21 cellular contexts compared by ENCODE assay signal in genomic region chr5:64312496-64312895, GRCh38.
DNase-seq lines count a peak whose midpoint lies in the region; ATAC-seq, FAIRE-seq and TF ChIP-seq lines count a peak whose summit lies in the region.
"Had no signal": no experiment of that assay in that cellular context is flagged by ENCODE, and none has a peak within 500 bp of the region (broad histone marks: within the 10 kb centered on the region; RNA-seq: fewer than 3 reads in every experiment).

No MANE protein-coding gene starts in this region.

- H3K4me3 Mint-ChIP-seq in nephron progenitor cell, result no peak overlapping the region
- H3K4me3 Mint-ChIP-seq: B cell; CD4-positive, CD25-positive, alpha-beta regulatory T cell; CD8-positive, alpha-beta T cell had no signal

- TF ChIP-seq POLR2A in vagina (IDR thresholded peaks at IDR 0.05), result no peak

- no peaks in the 10 kb centered on the region for H3K9me3 Mint-ChIP-seq in nephron progenitor cell
- H3K9me3 Mint-ChIP-seq: CD8-positive, alpha-beta T cell had no signal

- no peaks in the 10 kb centered on the region for H3K36me3 Mint-ChIP-seq in nephron progenitor cell (ENCODE audit: low read depth)
- H3K36me3 Mint-ChIP-seq: CD4-positive, CD25-positive, alpha-beta regulatory T cell; CD8-positive, alpha-beta T cell had no signal

- H3K36me3 ChIP-seq in vagina, result no peaks in the 10 kb centered on the region
- H3K36me3 ChIP-seq: BLaER1 had no signal

- no peaks in the 10 kb centered on the region for H3K4me1 ChIP-seq in vagina
- H3K4me1 ChIP-seq: BLaER1, Caco-2 had no signal

- peak overlapping the region; percentile 51 for H3K27ac Mint-ChIP-seq in nephron progenitor cell
- H3K27ac Mint-ChIP-seq: B cell; CD4-positive, CD25-positive, alpha-beta regulatory T cell; CD8-positive, alpha-beta T cell had no signal

- H3K27me3 ChIP-seq in vagina, result no peaks in the 10 kb centered on the region
- H3K27me3 ChIP-seq: BLaER1 had no signal

- FAIRE-seq in frontal cortex (lab: Jason Lieb, UNC), result no peak
- FAIRE-seq: G401.6, GM19239, H1 had no signal

- no peaks in the 10 kb centered on the region for H3K9me3 ChIP-seq in vagina
- H3K9me3 ChIP-seq: BLaER1, Caco-2 had no signal

- no peaks in the 10 kb centered on the region for H3K27me3 Mint-ChIP-seq in nephron progenitor cell (ENCODE audit: low read depth, poor library complexity)
- H3K27me3 Mint-ChIP-seq: B cell; CD4-positive, CD25-positive, alpha-beta regulatory T cell had no signal

- peak; percentile 9 for DNase-seq in NCI-H748 (lab: John Stamatoyannopoulos, UW; ENCODE audit: unreplicated experiment)
- DNase-seq in NCI-H748 treated with DMSO at 0.1 percent for 48 hours (lab: John Stamatoyannopoulos, UW), result no peak
- DNase-seq in NCI-H69 (lab: John Stamatoyannopoulos, UW), result peak; percentile 40
- no peak for DNase-seq in nephron progenitor cell
- no peak for DNase-seq in vagina (ENCODE audit: extremely low spot score in 2 of 2)
- DNase-seq in Right ventricle myocardium inferior (ENCODE audit: missing footprints), result no peak
- DNase-seq in frontal cortex (ENCODE audit: low spot score in 2 of 2), result no peak
- DNase-seq: Caco-2; CD4-positive, CD25-positive, alpha-beta regulatory T cell; CD8-positive, alpha-beta T cell; DMS153; DND-41; GM23248; H7; HCEC 1CT had no signal

- intact Hi-C loops in vagina (cut with DNase I), result no loop called here
- intact Hi-C loops in Right ventricle myocardium inferior (cut with DNase I), result no loop called here

- ATAC-seq in Right ventricle myocardium inferior, result no peak
- ATAC-seq: CD8-positive, alpha-beta T cell had no signal

- TF ChIP-seq CTCF in nephron progenitor cell (IDR thresholded peaks at IDR 0.05) (no peak), vagina (IDR thresholded peaks at IDR 0.05) (no peak)

- no peak overlapping the region for H3K27ac ChIP-seq in vagina
- H3K27ac ChIP-seq: BLaER1, C4-2B, GM23248 had no signal

- H3K4me3 ChIP-seq in vagina, result no peak overlapping the region
- H3K4me3 ChIP-seq: BLaER1, GM23248 had no signal

- H3K4me1 Mint-ChIP-seq in nephron progenitor cell, result peaks cover 19% of the 10 kb centered on the region
- H3K4me1 Mint-ChIP-seq: B cell; CD4-positive, CD25-positive, alpha-beta regulatory T cell had no signal

Comparison
In these comparisons a context has a peak if more than half of its experiments do, and no peak if none do; other contexts are left out.
1. DNase-seq: peak in NCI-H748 (single experiment) and NCI-H69 (single experiment); none in NCI-H748 treated with DMSO at 0.1 percent for 48 hours (single experiment), nephron progenitor cell (single experiment), vagina (0 of 2), Right ventricle myocardium inferior (single experiment) and frontal cortex (0 of 2).